In genomic region chrX:68506649-68507048, GRCh38 we compare ENCODE assay signal across 15 cellular contexts. TPM values are rescaled to one million over a fixed set of nuclear protein-coding genes. Genes with fewer than 3 reads are reported as not detected.
DNase-seq lines count a peak whose midpoint lies in the region; ATAC-seq and TF ChIP-seq lines count a peak whose summit lies in the region.
"Had no signal": no experiment of that assay in that cellular context is flagged by ENCODE, and none has a peak within 500 bp of the region (broad histone marks: within the 10 kb centered on the region; RNA-seq: fewer than 3 reads in every experiment).

No MANE protein-coding gene starts in this region.

- BruUV-seq in mammary epithelial cell (replicated peaks; lab: Mats Ljungman, UMichigan) = no TSS peak

- TF ChIP-seq POLR2A in heart left ventricle (IDR thresholded peaks at IDR 0.05) (no peak), gastrocnemius medialis (IDR thresholded peaks at IDR 0.05) (no peak)

- no peak overlapping the region for H3K27ac Mint-ChIP-seq in activated T-helper 17 cell treated with anti-CD3 and anti-CD28 coated beads, Interleukin-2, amount 50 U/mL, for 72 hours

- H3K4me3 ChIP-seq in heart left ventricle (no peak overlapping the region), right cardiac atrium (ENCODE audit: low read length) (no peak overlapping the region), gastrocnemius medialis (no peak overlapping the region), ascending aorta (no peak overlapping the region), mammary epithelial cell (replicated peaks in 1 of 3; ENCODE audit: insufficient read depth in 1 of 3, low read depth in 2 of 3, low read length in 3 of 3) (no peak overlapping the region)
- H3K4me3 ChIP-seq: GM23248 had no signal

- H3K27ac ChIP-seq in heart left ventricle (peak overlapping the region in 1 of 12 donors; percentile 49), right cardiac atrium (ENCODE audit: low read length) (no peak overlapping the region), gastrocnemius medialis (peak overlapping the region; percentile 28 to 47 (median 42)), ascending aorta (no peak overlapping the region), mammary epithelial cell (ENCODE audit: insufficient read depth, low read depth, low read length) (no peak overlapping the region)
- H3K27ac ChIP-seq: GM23248 had no signal

- H3K27me3 ChIP-seq in heart left ventricle (peaks cover 0 to 4% (median 0%) of the 10 kb centered on the region in 9 donors), right cardiac atrium (ENCODE audit: control insufficient read depth, insufficient read depth) (no peaks in the 10 kb centered on the region), gastrocnemius medialis (no peaks in the 10 kb centered on the region), ascending aorta (no peaks in the 10 kb centered on the region), mammary epithelial cell (ENCODE audit: insufficient read depth, low read length) (no peaks in the 10 kb centered on the region)

- H3K9me3 ChIP-seq in heart left ventricle (no peaks in the 10 kb centered on the region), right cardiac atrium (ENCODE audit: control insufficient read depth, low read length) (no peaks in the 10 kb centered on the region), gastrocnemius medialis (no peaks in the 10 kb centered on the region), ascending aorta (no peaks in the 10 kb centered on the region), mammary epithelial cell (replicated peaks; ENCODE audit: insufficient read depth, low read length) (no peaks in the 10 kb centered on the region)
- H3K9me3 ChIP-seq: Caco-2 had no signal

- no peaks in the 10 kb centered on the region for H4K20me1 ChIP-seq in mammary epithelial cell (ENCODE audit: insufficient read depth, low read length)

- dilution Hi-C loops in mammary epithelial cell (cut with HindIII; ENCODE audit: low sequenced_read_pairs) = no loop called here

- H3K4me1 Mint-ChIP-seq in activated T-helper 17 cell treated with anti-CD3 and anti-CD28 coated beads, Interleukin-2, amount 50 U/mL, for 72 hours = peaks cover 28% of the 10 kb centered on the region

- H3K4me1 ChIP-seq in heart left ventricle (peaks cover 0 to 29% (median 0%) of the 10 kb centered on the region in 12 donors), right cardiac atrium (ENCODE audit: control insufficient read depth, insufficient read depth, low read length) (no peaks in the 10 kb centered on the region), gastrocnemius medialis (peaks cover 16 to 17% of the 10 kb centered on the region in 2 donors), ascending aorta (no peaks in the 10 kb centered on the region), mammary epithelial cell (ENCODE audit: insufficient read depth, low read length) (peaks cover 16% of the 10 kb centered on the region)
- H3K4me1 ChIP-seq: Caco-2 had no signal

- 31 to 54% (median 41%) methylated on average over 2 of the region's 2 CpGs for WGBS in heart left ventricle, 4 donors
- 49% methylated on average over 2 of the region's 2 CpGs for WGBS in right cardiac atrium
- WGBS in mammary epithelial cell (ENCODE audit: low coverage, missing lambda C conversion rate) = 94% methylated on average over 2 of the region's 2 CpGs

- TF ChIP-seq CTCF in heart left ventricle (IDR thresholded peaks at IDR 0.05) = no peak
- no peak for TF ChIP-seq CTCF in gastrocnemius medialis (IDR thresholded peaks at IDR 0.05 in 4 of 5, conservative IDR thresholded peaks at IDR 0.05 in 1 of 5)
- TF ChIP-seq CTCF in ascending aorta (IDR thresholded peaks at IDR 0.05) = no peak
- TF ChIP-seq CTCF in mammary epithelial cell (conservative IDR thresholded peaks at IDR 0.05 in 1 of 2, IDR thresholded peaks at IDR 0.05 in 1 of 2; ENCODE audit: extremely low read depth in 1 of 2, insufficient read depth in 1 of 2, low read depth in 1 of 2, low read length in 2 of 2) = no peak

- peaks cover 79% of the 10 kb centered on the region for H3K36me3 Mint-ChIP-seq in activated T-helper 17 cell treated with anti-CD3 and anti-CD28 coated beads, Interleukin-2, amount 50 U/mL, for 72 hours (ENCODE audit: low read depth)

- in situ Hi-C loops in gastrocnemius medialis (cut with MboI; ENCODE audit: low sequenced_read_pairs in 4 of 4) = loop anchor here in 3 of 4 donors (25.0 kb wide), 2 partner anchors 206 to 306 kb away; no protein-coding TSS in a partner anchor
- in situ Hi-C loops in mammary epithelial cell (cut with MboI; ENCODE audit: low sequenced_read_pairs in 2 of 2) = loop anchor here (5.0 to 10.0 kb wide), 3 partner anchors 206 to 312 kb away; no protein-coding TSS in a partner anchor

- H3K9ac ChIP-seq in mammary epithelial cell (ENCODE audit: insufficient read depth, low read length) = no peak overlapping the region
- H3K9ac ChIP-seq: GM23248 had no signal

- H3K4me2 ChIP-seq in mammary epithelial cell (ENCODE audit: insufficient read depth, low read depth, low read length) = no peak overlapping the region

- no peak overlapping the region for H2AFZ ChIP-seq in mammary epithelial cell (ENCODE audit: low read depth, low read length)
- H2AFZ ChIP-seq: GM23248 had no signal

- no peaks in the 10 kb centered on the region for H3K27me3 Mint-ChIP-seq in activated T-helper 17 cell treated with anti-CD3 and anti-CD28 coated beads, Interleukin-2, amount 50 U/mL, for 72 hours

- peak overlapping the region; percentile 64 for H3K4me3 Mint-ChIP-seq in activated T-helper 17 cell treated with anti-CD3 and anti-CD28 coated beads, Interleukin-2, amount 50 U/mL, for 72 hours
- H3K4me3 Mint-ChIP-seq: CD8-positive, alpha-beta T cell had no signal

- peak in 3 of 4 donors; percentile 48 to 65 (median 56) for ATAC-seq in heart left ventricle
- no peak for ATAC-seq in right cardiac atrium
- no peak for ATAC-seq in activated T-helper 17 cell treated with anti-CD3 and anti-CD28 coated beads, Interleukin-2, amount 50 U/mL, for 72 hours (replicated peaks)
- peak; percentile 71 for ATAC-seq in left ventricle myocardium superior
- ATAC-seq in gastrocnemius medialis = no peak
- ATAC-seq: CD8-positive, alpha-beta T cell had no signal

- intact Hi-C loops in heart left ventricle (cut with DNase I) = loop anchor here in 1 of 10 donors (10.0 kb wide), 1 partner anchor 308 kb away; no protein-coding TSS in a partner anchor
- intact Hi-C loops in right cardiac atrium (cut with DNase I) = loop anchor here in 1 of 4 donors (10.0 kb wide), 1 partner anchor 298 kb away; no protein-coding TSS in a partner anchor
- intact Hi-C loops in left ventricle myocardium superior (cut with micrococcal nuclease) = loop anchor here (10.0 kb wide), 1 partner anchor 208 kb away; no protein-coding TSS in a partner anchor
- intact Hi-C loops in gastrocnemius medialis (cut with DNase I; ENCODE audit: low total_unique reads) = no loop called here
- intact Hi-C loops in ascending aorta (cut with DNase I) = no loop called here
- intact Hi-C loops in mammary epithelial cell (cut with micrococcal nuclease) = no loop called here

- no peak for DNase-seq in heart left ventricle
- no peak for DNase-seq in right cardiac atrium
- no peak for DNase-seq in left ventricle myocardium superior
- DNase-seq in gastrocnemius medialis = no peak
- DNase-seq in ascending aorta (ENCODE audit: low spot score in 2 of 2) = no peak
- no peak for DNase-seq in mammary epithelial cell
- DNase-seq: C1 segment of cervical spinal cord; Caco-2; CD8-positive, alpha-beta T cell; DMS153; DND-41; GM23248; H7; HCEC 1CT had no signal

- CTCF ChIA-PET in mammary epithelial cell (lab: Charles Lee; ENCODE audit: low non-redundant PET) = no interaction called here

- H3K79me2 ChIP-seq in mammary epithelial cell (ENCODE audit: insufficient read depth, low read length) = peaks cover 49% of the 10 kb centered on the region

- H3K36me3 ChIP-seq in heart left ventricle = peaks cover 0 to 12% (median 6%) of the 10 kb centered on the region in 9 donors
- H3K36me3 ChIP-seq in gastrocnemius medialis = no peaks in the 10 kb centered on the region
- H3K36me3 ChIP-seq in ascending aorta = peaks cover 0 to under 1% of the 10 kb centered on the region in 2 donors
- H3K36me3 ChIP-seq in mammary epithelial cell (ENCODE audit: insufficient read depth, low read length) = peaks cover 1% of the 10 kb centered on the region

- no peaks in the 10 kb centered on the region for H3K9me3 Mint-ChIP-seq in activated T-helper 17 cell treated with anti-CD3 and anti-CD28 coated beads, Interleukin-2, amount 50 U/mL, for 72 hours
- H3K9me3 Mint-ChIP-seq: CD8-positive, alpha-beta T cell had no signal

RNA-seq across cellular contexts. Expression of gene YIPF6, which starts 7.8 kb away (rescaled TPM):
- total RNA-seq in heart left ventricle (10 to 100 TPM; 14.9 to 35.2 (median 31.1) TPM), right cardiac atrium (10 to 100 TPM; 24.9 to 32.4 (median 25.8) TPM), left ventricle myocardium superior (34.5 TPM), gastrocnemius medialis (10 to 100 TPM; 27.3 to 32.7 (median 29.0) TPM), ascending aorta (14.4 TPM), mammary epithelial cell (10 to 100 TPM; 31.9 to 42.8 TPM)
- polyA plus RNA-seq in heart left ventricle (10 to 100 TPM in 1 of 2 donors, 1 to 10 TPM in 1; 8.6 to 14.4 TPM), right cardiac atrium (9.5 TPM), mammary epithelial cell (9.6 TPM)
- 10 to 100 TPM; 21.2 to 25.8 TPM for total RNA-seq in activated T-helper 17 cell treated with anti-CD3 and anti-CD28 coated beads, Interleukin-2, amount 50 U/mL, for 72 hours
- 9.4 TPM for polyA minus RNA-seq in mammary epithelial cell

Comparison
In these comparisons a context has a peak if more than half of its experiments do, and no peak if none do; other contexts are left out.
1. ATAC-seq: peak in heart left ventricle (3 of 4) and left ventricle myocardium superior (single experiment); none in right cardiac atrium (0 of 2), activated T-helper 17 cell treated with anti-CD3 and anti-CD28 coated beads, Interleukin-2, amount 50 U/mL, for 72 hours (single experiment) and gastrocnemius medialis (0 of 2).
2. H3K27ac ChIP-seq: peak in gastrocnemius medialis (4 of 4); none in right cardiac atrium (single experiment), ascending aorta (0 of 2) and mammary epithelial cell (single experiment).